Comparison of ENCODE assay signal across 10 cellular contexts in genomic region chr2:179274749-179275148, GRCh38. TPM values are rescaled to one million over a fixed set of nuclear protein-coding genes. Genes with fewer than 3 reads are reported as not detected.
DNase-seq lines count a peak whose midpoint lies in the region; ATAC-seq and TF ChIP-seq lines count a peak whose summit lies in the region.
"Had no signal": no experiment of that assay in that cellular context is flagged by ENCODE, and none has a peak within 500 bp of the region (broad histone marks: within the 10 kb centered on the region; RNA-seq: fewer than 3 reads in every experiment).

No MANE protein-coding gene starts in this region.

- WGBS in upper lobe of left lung, 2 donors = 68 to 75% methylated on average over 2 of the region's 2 CpGs

- H3K4me3 ChIP-seq in right atrium auricular region (no peak overlapping the region), upper lobe of left lung (no peak overlapping the region)

- DNase-seq in right atrium auricular region (ENCODE audit: low spot score) = no peak
- DNase-seq in upper lobe of left lung = no peak
- no peak for DNase-seq in Kasumi-1 (lab: John Stamatoyannopoulos, UW)
- DNase-seq in NCI-H82 (lab: John Stamatoyannopoulos, UW) = no peak
- DNase-seq in NCI-H2171 (lab: John Stamatoyannopoulos, UW) = no peak
- DNase-seq: natural killer cell, NCI-H187 had no signal

- ATAC-seq in GM18517 (IDR thresholded peaks at IDR 0.05; ENCODE audit: unreplicated experiment) = peak; percentile 87
- peak; percentile 96 for ATAC-seq in GM21576 (IDR thresholded peaks at IDR 0.05; ENCODE audit: unreplicated experiment)
- ATAC-seq in HG03520 (IDR thresholded peaks at IDR 0.05; ENCODE audit: unreplicated experiment) = peak; percentile 97
- ATAC-seq in upper lobe of left lung (ENCODE audit: low FRiP score in 2 of 2) = no peak

- H3K27me3 ChIP-seq in right atrium auricular region (no peaks in the 10 kb centered on the region), upper lobe of left lung (no peaks in the 10 kb centered on the region)

- no peak for TF ChIP-seq POLR2A in upper lobe of left lung (IDR thresholded peaks at IDR 0.05)

- H3K36me3 ChIP-seq in right atrium auricular region (no peaks in the 10 kb centered on the region), upper lobe of left lung (no peaks in the 10 kb centered on the region)

- peaks cover 0 to 8% of the 10 kb centered on the region in 2 donors for H3K4me1 ChIP-seq in right atrium auricular region
- H3K4me1 ChIP-seq in upper lobe of left lung = peaks cover 0 to 20% (median 5%) of the 10 kb centered on the region in 4 donors

- H3K9me3 ChIP-seq in right atrium auricular region = no peaks in the 10 kb centered on the region
- H3K9me3 ChIP-seq in upper lobe of left lung = no peaks in the 10 kb centered on the region

- no peak for TF ChIP-seq CTCF in right atrium auricular region (IDR thresholded peaks at IDR 0.05)
- TF ChIP-seq CTCF in upper lobe of left lung (IDR thresholded peaks at IDR 0.05) = no peak

- H3K27ac ChIP-seq in right atrium auricular region (peak overlapping the region; percentile 12 to 66), upper lobe of left lung (no peak overlapping the region)

- no peak for TF ChIP-seq EP300 in upper lobe of left lung (IDR thresholded peaks at IDR 0.05)

RNA-seq across cellular contexts. Expression of gene SESTD1, which starts 10.1 kb away (rescaled TPM):
- total RNA-seq in right atrium auricular region (10 to 100 TPM; 16.5 to 19.7 TPM), upper lobe of left lung (100 to 1,000 TPM in 1 of 6 donors, 10 to 100 TPM in 5; 38.0 to 108 (median 92.4) TPM)

Comparison
In these comparisons a context has a peak if more than half of its experiments do, and no peak if none do; other contexts are left out.
1. ATAC-seq: peak in GM18517 (single experiment), GM21576 (single experiment) and HG03520 (single experiment); none in upper lobe of left lung (0 of 2).
2. H3K27ac ChIP-seq: peak in right atrium auricular region (2 of 2); none in upper lobe of left lung (0 of 4).